In genomic region chr20:36355469-36356171, GRCh38 we compare ENCODE assay signal across 20 cellular contexts. TPM values are rescaled to one million over a fixed set of nuclear protein-coding genes. Genes with fewer than 3 reads are reported as not detected.
DNase-seq lines count a peak whose midpoint lies in the region; ATAC-seq and TF ChIP-seq lines count a peak whose summit lies in the region.
"Had no signal": no experiment of that assay in that cellular context is flagged by ENCODE, and none has a peak within 500 bp of the region (broad histone marks: within the 10 kb centered on the region; RNA-seq: fewer than 3 reads in every experiment).

No MANE protein-coding gene starts in this region.

- H3K4me1 ChIP-seq in breast epithelium (no peaks in the 10 kb centered on the region), SJCRH30 (no peaks in the 10 kb centered on the region), Caco-2 (peaks cover 15% of the 10 kb centered on the region)
- H3K4me1 ChIP-seq: Peyer's patch had no signal

- TF ChIP-seq CTCF in MCF 10A (IDR thresholded peaks at IDR 0.05; ENCODE audit: unreplicated experiment) (no peak), breast epithelium (IDR thresholded peaks at IDR 0.05) (no peak), Caco-2 (IDR thresholded peaks at IDR 0.05; ENCODE audit: insufficient read depth in 1 of 2, low read depth in 1 of 2, low read length in 1 of 2, severe bottlenecking in 1 of 2, unreplicated experiment in 1 of 2) (no peak), osteocyte (IDR thresholded peaks at IDR 0.05) (no peak)

- no peak overlapping the region for H3K27ac ChIP-seq in breast epithelium
- H3K27ac ChIP-seq in SJCRH30 = no peak overlapping the region
- H3K27ac ChIP-seq: Peyer's patch had no signal

- DNase-seq in MCF 10A (ENCODE audit: unreplicated experiment) (peak; percentile 2), breast epithelium (ENCODE audit: low spot score in 2 of 2) (no peak), LHCN-M2 (ENCODE audit: low read depth) (peak; percentile 4), SJCRH30 (peak; percentile 39 to 52), Caco-2 (no peak), osteocyte (ENCODE audit: extremely low spot score, unreplicated experiment) (no peak)
- DNase-seq: COR-L47, DMS53, HFFc6, Kasumi-1, MV-4-11, NCI-H1436, NCI-H2029 treated with DMSO at 0.1 percent for 48 hours, NCI-H2171 treated with DMSO at 0.1 percent for 48 hours, NCI-H446 treated with DMSO at 0.1 percent for 48 hours, NCI-H748 treated with DMSO at 0.1 percent for 48 hours, Peyer's patch, SHP77 had no signal

- H3K36me3 ChIP-seq in breast epithelium = no peaks in the 10 kb centered on the region
- no peaks in the 10 kb centered on the region for H3K36me3 ChIP-seq in SJCRH30
- H3K36me3 ChIP-seq in Caco-2 (ENCODE audit: control insufficient read depth, insufficient read depth, low read length) = no peaks in the 10 kb centered on the region
- H3K36me3 ChIP-seq: Peyer's patch had no signal

- ATAC-seq in GM21825 (IDR thresholded peaks at IDR 0.05; ENCODE audit: unreplicated experiment) = no peak
- ATAC-seq: GM23338 had no signal

- H3K27me3 Mint-ChIP-seq in MCF 10A (ENCODE audit: insufficient read depth, unreplicated experiment) (peaks cover 66% of the 10 kb centered on the region), Caco-2 (ENCODE audit: insufficient read depth, unreplicated experiment) (peaks cover 7% of the 10 kb centered on the region), osteocyte (ENCODE audit: unreplicated experiment) (peaks cover 34% of the 10 kb centered on the region)

- POLR2A ChIA-PET in MCF 10A (lab: Yijun Ruan, JAX) (interaction anchor here (0.8 kb wide), 1 partner anchor 38 kb away, joined by 3 read pairs; no protein-coding TSS in a partner anchor), Caco-2 (lab: Charles Lee) (no interaction called here)

- H3K27me3 ChIP-seq in breast epithelium = no peaks in the 10 kb centered on the region
- 0 out of 2 replicates have a peak, but pooled peaks cover 6% of the 10 kb centered on the region for H3K27me3 ChIP-seq in SJCRH30
- H3K27me3 ChIP-seq in Caco-2 (replicated peaks; ENCODE audit: control insufficient read depth, insufficient read depth, low read length) = no peaks in the 10 kb centered on the region
- H3K27me3 ChIP-seq: Peyer's patch had no signal

- H3K9me3 ChIP-seq in breast epithelium (no peaks in the 10 kb centered on the region), SJCRH30 (replicated peaks) (no peaks in the 10 kb centered on the region; the same call in 1 of the 2 replicates), Caco-2 (no peaks in the 10 kb centered on the region)
- H3K9me3 ChIP-seq: Peyer's patch had no signal

- H3K27ac Mint-ChIP-seq in MCF 10A (ENCODE audit: low read depth, unreplicated experiment) = no peak overlapping the region
- no peak overlapping the region for H3K27ac Mint-ChIP-seq in Caco-2 (ENCODE audit: unreplicated experiment)
- H3K27ac Mint-ChIP-seq in osteocyte (ENCODE audit: unreplicated experiment) = no peak overlapping the region
- H3K27ac Mint-ChIP-seq: GM23338, HFFc6 had no signal

- BruUV-seq in MCF 10A (replicated peaks; lab: Mats Ljungman, UMichigan) = no TSS peak
- no TSS peak for BruUV-seq in Caco-2 (replicated peaks; lab: Mats Ljungman, UMichigan)

- no peaks in the 10 kb centered on the region for H3K9me3 Mint-ChIP-seq in MCF 10A (ENCODE audit: unreplicated experiment)
- H3K9me3 Mint-ChIP-seq in Caco-2 (ENCODE audit: unreplicated experiment) = no peaks in the 10 kb centered on the region
- H3K9me3 Mint-ChIP-seq in osteocyte (ENCODE audit: unreplicated experiment) = no peaks in the 10 kb centered on the region
- H3K9me3 Mint-ChIP-seq: GM23338, HFFc6 had no signal

- H3K4me3 Mint-ChIP-seq in MCF 10A (ENCODE audit: unreplicated experiment) (no peak overlapping the region), Caco-2 (ENCODE audit: unreplicated experiment) (no peak overlapping the region), osteocyte (ENCODE audit: unreplicated experiment) (no peak overlapping the region)
- H3K4me3 Mint-ChIP-seq: GM23338, HFFc6 had no signal

- no peaks in the 10 kb centered on the region for H3K4me1 Mint-ChIP-seq in MCF 10A (ENCODE audit: insufficient read depth, unreplicated experiment)
- peaks cover 22% of the 10 kb centered on the region for H3K4me1 Mint-ChIP-seq in Caco-2 (ENCODE audit: low read depth, unreplicated experiment)
- H3K4me1 Mint-ChIP-seq in osteocyte (ENCODE audit: unreplicated experiment) = no peaks in the 10 kb centered on the region

- no peaks in the 10 kb centered on the region for H3K36me3 Mint-ChIP-seq in MCF 10A (ENCODE audit: insufficient read depth, unreplicated experiment)
- H3K36me3 Mint-ChIP-seq in Caco-2 (ENCODE audit: insufficient read depth, unreplicated experiment) = no peaks in the 10 kb centered on the region
- no peaks in the 10 kb centered on the region for H3K36me3 Mint-ChIP-seq in osteocyte (ENCODE audit: unreplicated experiment)

- no peak for TF ChIP-seq POLR2A in breast epithelium (IDR thresholded peaks at IDR 0.05)

- intact Hi-C loops in MCF 10A (cut with micrococcal nuclease) (no loop called here), breast epithelium (cut with DNase I; ENCODE audit: low total_unique reads) (no loop called here), Caco-2 (cut with micrococcal nuclease; ENCODE audit: unreplicated experiment) (no loop called here)

- CTCF ChIA-PET in MCF 10A (lab: Yijun Ruan, JAX) = interaction anchor here (0.5 kb wide), 1 partner anchor 1601 kb away, joined by 3 read pairs; no protein-coding TSS in a partner anchor
- CTCF ChIA-PET in Caco-2 (lab: Charles Lee) = no interaction called here

- no peak overlapping the region for H3K4me3 ChIP-seq in breast epithelium
- no peak overlapping the region for H3K4me3 ChIP-seq in SJCRH30
- no peak overlapping the region for H3K4me3 ChIP-seq in Caco-2 (ENCODE audit: low read depth, low read length)
- H3K4me3 ChIP-seq: GM23338, Peyer's patch had no signal

RNA-seq across cellular contexts. Expression of gene DLGAP4, which starts 49.5 kb away (rescaled TPM):
- total RNA-seq in MCF 10A (2022) (80.3 and 87.6 TPM in 2 replicates), breast epithelium (10 to 100 TPM; 22.0 to 26.9 (median 24.0) TPM), LHCN-M2 (2014; rRNA removed) (17.2 and 27.4 TPM in 2 replicates), Caco-2 (2022) (120 and 122 TPM in 2 replicates), osteocyte (125 and 134 TPM in 2 replicates)
- polyA plus RNA-seq in LHCN-M2 (2012) = 61.3 TPM
- total RNA-seq in SJCRH30 (2014; rRNA removed; shearing (Covaris generic)) = 17.5 and 18.4 TPM in 2 replicates

Comparison
In these comparisons a context has a peak if more than half of its experiments do, and no peak if none do; other contexts are left out.
1. DNase-seq: peak in MCF 10A (single experiment), LHCN-M2 (single experiment) and SJCRH30 (2 of 2); none in breast epithelium (0 of 2), Caco-2 (0 of 2) and osteocyte (single experiment).